Comparison of ENCODE assay signal across 11 cellular contexts in genomic region chr10:123136221-123136805, GRCh38. TPM values are rescaled to one million over a fixed set of nuclear protein-coding genes. Genes with fewer than 3 reads are reported as not detected.
A peak's percentile ranks its signal among the peaks of the same experiment; 100 is the strongest.
DNase-seq lines count a peak whose midpoint lies in the region; ATAC-seq, FAIRE-seq and TF ChIP-seq lines count a peak whose summit lies in the region.
"Had no signal": no experiment of that assay in that cellular context is flagged by ENCODE, and none has a peak within 500 bp of the region (broad histone marks: within the 10 kb centered on the region; RNA-seq: fewer than 3 reads in every experiment).

No MANE protein-coding gene starts in this region.

- TF ChIP-seq POLR2A in GM12878 (IDR thresholded peaks at IDR 0.05; ENCODE audit: low read depth, low read length): no peak
- no peak for TF ChIP-seq POLR2A in body of pancreas (IDR thresholded peaks at IDR 0.05)

- no peak overlapping the region for H4K91ac ChIP-seq in neuronal stem cell (ENCODE audit: low read depth, low read length, poor library complexity)

- no peak overlapping the region for H2BK120ac ChIP-seq in neuronal stem cell (ENCODE audit: low read depth, low read length)

- H2AFZ ChIP-seq in GM12878 (ENCODE audit: control insufficient read depth, low read depth, low read length) (no peak overlapping the region), neuronal stem cell (ENCODE audit: low read length) (peak overlapping the region; percentile 85)

- POLR2A ChIA-PET in CD4-positive, alpha-beta T cell (lab: Charles Lee): no interaction called here
- POLR2A ChIA-PET in GM12878 (lab: Charles Lee): no interaction called here

- H3K9ac ChIP-seq in GM12878 (ENCODE audit: control insufficient read depth, insufficient read depth, low read length): peak overlapping the region; percentile 63
- H3K9ac ChIP-seq in neuronal stem cell (ENCODE audit: low read depth, low read length, poor library complexity): no peak overlapping the region

- DNase-seq in CD4-positive, alpha-beta T cell: no peak
- peak; percentile 60 for DNase-seq in GM20000 (ENCODE audit: low spot score)
- DNase-seq in GM12878 (ENCODE audit: low read depth, low spot score): no peak
- no peak for DNase-seq in neuronal stem cell (ENCODE audit: low spot score)
- DNase-seq in body of pancreas: no peak
- DNase-seq in AG08396 (ENCODE audit: low spot score): no peak
- DNase-seq in effector memory CD4-positive, alpha-beta T cell: no peak
- no peak for DNase-seq in GM19239 (ENCODE audit: insufficient read length, low spot score)
- DNase-seq: small intestine had no signal

- H3K27ac ChIP-seq in CD4-positive, alpha-beta T cell (ENCODE audit: low read depth, low read length): no peak overlapping the region
- peak overlapping the region; percentile 54 for H3K27ac ChIP-seq in GM12878 (ENCODE audit: control insufficient read depth, insufficient read depth)
- H3K27ac ChIP-seq in neuronal stem cell (replicated peaks; ENCODE audit: low read length): no peak overlapping the region
- H3K27ac ChIP-seq in body of pancreas: no peak overlapping the region
- H3K27ac ChIP-seq in effector memory CD4-positive, alpha-beta T cell (ENCODE audit: insufficient read depth, low read length, poor library complexity, severe bottlenecking): no peak overlapping the region

- H3K36me3 Mint-ChIP-seq in CD4-positive, alpha-beta T cell (ENCODE audit: low read depth): no peaks in the 10 kb centered on the region

- H3K4me1 ChIP-seq in GM12878 (ENCODE audit: control insufficient read depth, insufficient read depth, low read length): peaks cover 7% of the 10 kb centered on the region
- H3K4me1 ChIP-seq in neuronal stem cell (ENCODE audit: control insufficient read depth in 2 of 2, insufficient read depth in 1 of 2, low read depth in 1 of 2, low read length in 2 of 2): peaks cover 11 to 13% of the 10 kb centered on the region in 2 donors
- H3K4me1 ChIP-seq in body of pancreas: peaks cover 70% of the 10 kb centered on the region
- H3K4me1 ChIP-seq in effector memory CD4-positive, alpha-beta T cell (ENCODE audit: control insufficient read depth, insufficient read depth, low read length, poor library complexity, severe bottlenecking): peaks cover 61% of the 10 kb centered on the region

- no peak overlapping the region for H2BK12ac ChIP-seq in neuronal stem cell (ENCODE audit: low read length)

- H3K14ac ChIP-seq in neuronal stem cell (ENCODE audit: low read length): no peak overlapping the region

- peak overlapping the region; percentile 86 for H3K23ac ChIP-seq in neuronal stem cell (ENCODE audit: low read depth, low read length, poor library complexity)

- H3K4me3 ChIP-seq in GM12878 (peak overlapping the region; percentile 86), neuronal stem cell (ENCODE audit: low read length in 2 of 2) (no peak overlapping the region), body of pancreas (no peak overlapping the region)
- no peak overlapping the region for H3K4me3 ChIP-seq in effector memory CD4-positive, alpha-beta T cell (ENCODE audit: insufficient read depth, low read depth, low read length, poor library complexity, severe bottlenecking)

- TF ChIP-seq EP300 in GM12878 (IDR thresholded peaks at IDR 0.05; ENCODE audit: borderline replicate concordance in 1 of 2, control insufficient read depth in 1 of 2, low read depth in 2 of 2, low read length in 2 of 2): no peak

- no peak overlapping the region for H4K8ac ChIP-seq in neuronal stem cell (ENCODE audit: low read depth, low read length)

- FAIRE-seq in GM12878 (lab: Jason Lieb, UNC) (no peak), GM19239 (lab: Jason Lieb, UNC) (no peak)
- FAIRE-seq: small intestine had no signal

- CTCF ChIA-PET in CD4-positive, alpha-beta T cell (lab: Charles Lee): no interaction called here
- CTCF ChIA-PET in GM12878 (lab: Yijun Ruan, JAX): no interaction called here

- H3K4me1 Mint-ChIP-seq in CD4-positive, alpha-beta T cell (ENCODE audit: low read depth): peaks cover 56% of the 10 kb centered on the region

- H2BK15ac ChIP-seq in neuronal stem cell (ENCODE audit: low read length): peak overlapping the region; percentile 41

- no TSS peak for BruUV-seq in GM12878 (replicated peaks; lab: Mats Ljungman, UMichigan)

- no peaks in the 10 kb centered on the region for H3K9me3 Mint-ChIP-seq in CD4-positive, alpha-beta T cell

- peak overlapping the region; percentile 80 for H3K18ac ChIP-seq in neuronal stem cell (ENCODE audit: low read length)

- WGBS in GM12878 (ENCODE audit: insufficient coverage, insufficient replicate concordance, low lambda C conversion rate, missing lambda C conversion rate): 8% methylated on average over 59 of the region's 59 CpGs
- no CpG with 5 or more reads among the region's 59 CpGs for WGBS in neuronal stem cell (ENCODE audit: extremely low coverage in 2 of 2, insufficient read length in 2 of 2, insufficient replicate concordance in 1 of 2), 2 donors
- 1 to 5% methylated on average over 24 to 55 of the region's 59 CpGs for WGBS in body of pancreas, 2 donors

- H3K27me3 Mint-ChIP-seq in CD4-positive, alpha-beta T cell: peaks cover 90% of the 10 kb centered on the region

- no peak overlapping the region for H2BK5ac ChIP-seq in neuronal stem cell (ENCODE audit: low read length)

- TF ChIP-seq RAD21 in GM12878 (IDR thresholded peaks at IDR 0.05; ENCODE audit: insufficient read depth, low read depth, low read length): no peak

- peak overlapping the region; percentile 29 for H2AK5ac ChIP-seq in neuronal stem cell (ENCODE audit: low read depth, low read length)

- RAD21 ChIA-PET in GM12878 (lab: Charles Lee; ENCODE audit: unreplicated experiment): no interaction called here

- H3K27me3 ChIP-seq in CD4-positive, alpha-beta T cell (ENCODE audit: control insufficient read depth, insufficient read depth, low read length): peaks cover 92% of the 10 kb centered on the region
- peaks cover 7 to 22% of the 10 kb centered on the region in 2 experiments; a peak in 3 of 4 replicates for H3K27me3 ChIP-seq in GM12878 (replicated peaks in 1 of 2; ENCODE audit: control insufficient read depth in 2 of 2, insufficient read depth in 2 of 2, low read length in 1 of 2)
- H3K27me3 ChIP-seq in neuronal stem cell (ENCODE audit: control insufficient read depth in 3 of 3, insufficient read depth in 3 of 3, low read depth in 1 of 3, low read length in 3 of 3): peaks cover 51 to 98% (median 97%) of the 10 kb centered on the region in 3 experiments
- peaks cover 9 to 62% of the 10 kb centered on the region in 2 donors for H3K27me3 ChIP-seq in body of pancreas
- H3K27me3 ChIP-seq in effector memory CD4-positive, alpha-beta T cell (replicated peaks; ENCODE audit: control insufficient read depth, insufficient read depth, low read length, poor library complexity, severe bottlenecking): peaks cover 93% of the 10 kb centered on the region

- peak overlapping the region; percentile 42 for H3K4ac ChIP-seq in neuronal stem cell (ENCODE audit: low read length)

- no peaks in the 10 kb centered on the region for H4K20me1 ChIP-seq in GM12878 (ENCODE audit: control insufficient read depth, insufficient read depth)

- no peak overlapping the region for H3K27ac Mint-ChIP-seq in CD4-positive, alpha-beta T cell

- H3K79me1 ChIP-seq in neuronal stem cell (ENCODE audit: low read depth, low read length): no peaks in the 10 kb centered on the region

- ATAC-seq in CD4-positive, alpha-beta T cell (ENCODE audit: poor library complexity): no peak
- ATAC-seq in GM12878 (no peak), body of pancreas (no peak)

- no peak for TF ChIP-seq CTCF in CD4-positive, alpha-beta T cell (IDR thresholded peaks at IDR 0.05)
- TF ChIP-seq CTCF in GM20000 (IDR thresholded peaks at IDR 0.05; ENCODE audit: extremely low read depth, missing control alignments) (no peak), GM12878 (IDR thresholded peaks at IDR 0.05 in 2 of 3, conservative IDR thresholded peaks at IDR 0.05 in 1 of 3; ENCODE audit: control insufficient read depth in 2 of 3, extremely low read depth in 1 of 3, insufficient read depth in 1 of 3, low read depth in 3 of 3, low read length in 3 of 3) (no peak), body of pancreas (IDR thresholded peaks at IDR 0.05) (no peak)

- no peaks in the 10 kb centered on the region; a peak in 1 of 4 replicates for H3K36me3 ChIP-seq in GM12878 (ENCODE audit: control insufficient read depth in 2 of 2, insufficient read depth in 2 of 2, low read length in 1 of 2)
- no peaks in the 10 kb centered on the region for H3K36me3 ChIP-seq in neuronal stem cell (replicated peaks in 1 of 2; ENCODE audit: control insufficient read depth in 2 of 2, insufficient read depth in 2 of 2, low read length in 2 of 2)
- no peaks in the 10 kb centered on the region for H3K36me3 ChIP-seq in body of pancreas (replicated peaks in 1 of 2; ENCODE audit: insufficient read depth in 1 of 2, low read depth in 2 of 2)
- H3K36me3 ChIP-seq in effector memory CD4-positive, alpha-beta T cell (ENCODE audit: control insufficient read depth, insufficient read depth, low read length): no peaks in the 10 kb centered on the region

- H3K9me3 ChIP-seq in CD4-positive, alpha-beta T cell (ENCODE audit: control insufficient read depth, low read length): no peaks in the 10 kb centered on the region
- no peaks in the 10 kb centered on the region; the same call in 2 of the 3 replicates for H3K9me3 ChIP-seq in GM12878 (replicated peaks; ENCODE audit: control insufficient read depth, insufficient read depth, low read length)
- H3K9me3 ChIP-seq in neuronal stem cell (replicated peaks in 1 of 2; ENCODE audit: control insufficient read depth in 2 of 2, insufficient read depth in 1 of 2, low read depth in 1 of 2, low read length in 2 of 2): peaks cover 0 to 2% of the 10 kb centered on the region in 2 donors
- no peaks in the 10 kb centered on the region for H3K9me3 ChIP-seq in body of pancreas
- no peaks in the 10 kb centered on the region for H3K9me3 ChIP-seq in effector memory CD4-positive, alpha-beta T cell (ENCODE audit: control insufficient read depth, low read length)

- in situ Hi-C loops in GM12878 (cut with MboI): no loop called here

- H3K4me3 Mint-ChIP-seq in CD4-positive, alpha-beta T cell: peak overlapping the region; percentile 89

- peaks cover 31% of the 10 kb centered on the region for H3K79me2 ChIP-seq in GM12878 (ENCODE audit: control insufficient read depth, insufficient read depth, low read length)

- intact Hi-C loops in CD4-positive, alpha-beta T cell (cut with DNase I, micrococcal nuclease): no loop called here
- intact Hi-C loops in GM12878 (cut with micrococcal nuclease; ENCODE audit: unreplicated experiment): no loop called here
- intact Hi-C loops in body of pancreas (cut with DNase I): no loop called here

- SMC1A ChIA-PET in GM12878 (lab: Charles Lee; ENCODE audit: uncharacterized antibody, unreplicated experiment): no interaction called here

- peak overlapping the region; percentile 60; the same call in 1 of the 2 replicates for H3K4me2 ChIP-seq in GM12878 (ENCODE audit: control insufficient read depth, insufficient read depth)
- H3K4me2 ChIP-seq in neuronal stem cell (ENCODE audit: insufficient read depth, low read length, poor library complexity, severe bottlenecking): peak overlapping the region; percentile 65

RNA-seq across cellular contexts. Expression of gene HMX3, which starts 0.5 kb away (rescaled TPM):
- total RNA-seq in CD4-positive, alpha-beta T cell: under 1 TPM in 1 of 2 experiments, not detected in 1; 0.34 TPM
- total RNA-seq in GM12878 (2013; cell fraction: nucleolus; rRNA removed): 8.9 and 12.1 TPM in 2 replicates
- total RNA-seq in GM12878 (2014; rRNA removed) (29.6 and 32.8 TPM in 2 replicates), GM12878 (2014; rRNA removed; fragmentation: Illumina TruSeq; extraction: Trizol) (3.5 and 4.8 TPM in 2 replicates), GM12878 (2021) (54.6 and 60.5 TPM in 2 replicates), body of pancreas (not detected)
- polyA plus RNA-seq in GM12878 (2011; ENCODE audit: low read depth): 2.1 TPM
- polyA plus RNA-seq in GM12878 (2011; rRNA removed) (0.19 and 0.65 TPM in 2 replicates), GM12878 (2014; fragmentation: Illumina TruSeq; extraction: Trizol) (0.27 and 0.63 TPM in 2 replicates), GM12878 (2014; fragmentation: Nextera tagmentation; extraction: Ambion mirVana) (not detected), GM12878 (2014; rRNA removed) (34.3 and 38.6 TPM in 2 replicates), GM12878 (2016; fragmentation: Nextera tagmentation; extraction: Ambion mirVana) (10 to 100 TPM; 14.0 to 16.6 TPM)
- polyA plus RNA-seq in GM12878 (2011; cell fraction: cytosol; rRNA removed): 1.3 and 2.9 TPM in 2 replicates
- polyA plus RNA-seq in GM12878 (2011; cell fraction: nucleus; rRNA removed): 1.4 and 3.6 TPM in 2 replicates
- 8.8 and 9.0 TPM in 2 replicates for polyA plus RNA-seq in GM12878 (2012)
- polyA minus RNA-seq in GM12878 (2011; rRNA and poly(A)+ RNA removed): 0.29 and 1.0 TPM in 2 replicates
- 3.2 and 4.4 TPM in 2 replicates for polyA minus RNA-seq in GM12878 (2011; cell fraction: cytosol; rRNA and poly(A)+ RNA removed)
- polyA minus RNA-seq in GM12878 (2011; cell fraction: nucleus; rRNA and poly(A)+ RNA removed): 1.3 and 1.7 TPM in 2 replicates
- not detected for polyA plus RNA-seq in neuronal stem cell (2013, experiment 1 of 2)
- polyA plus RNA-seq in neuronal stem cell (2013, experiment 2 of 2): not detected
- total RNA-seq: G401, subcutaneous adipose tissue had no signal

RNA-seq across cellular contexts. Expression of gene HMX2, which starts 11.6 kb away (rescaled TPM):
- total RNA-seq in CD4-positive, alpha-beta T cell: not detected
- total RNA-seq in GM12878 (2013; cell fraction: nucleolus; rRNA removed): 0.86 and 1.1 TPM in 2 replicates
- total RNA-seq in GM12878 (2014; rRNA removed): 12.0 and 16.8 TPM in 2 replicates
- total RNA-seq in GM12878 (2014; rRNA removed; fragmentation: Illumina TruSeq; extraction: Trizol): 3.1 and 4.5 TPM in 2 replicates
- 19.8 and 22.0 TPM in 2 replicates for total RNA-seq in GM12878 (2021)
- polyA plus RNA-seq in GM12878 (2011; ENCODE audit: low read depth): 0.47 TPM
- polyA plus RNA-seq in GM12878 (2011; rRNA removed): not detected in 2 replicates
- polyA plus RNA-seq in GM12878 (2011; cell fraction: cytosol; rRNA removed): 0.08 and 0.10 TPM in 2 replicates
- polyA plus RNA-seq in GM12878 (2011; cell fraction: nucleus; rRNA removed): 0.10 and 0.15 TPM in 2 replicates
- 3.6 and 5.8 TPM in 2 replicates for polyA plus RNA-seq in GM12878 (2012)
- 2.8 and 2.9 TPM in 2 replicates for polyA plus RNA-seq in GM12878 (2014; fragmentation: Illumina TruSeq; extraction: Trizol)
- 1 to 10 TPM; 1.4 to 3.0 TPM for polyA plus RNA-seq in GM12878 (2014; fragmentation: Nextera tagmentation; extraction: Ambion mirVana)
- 23.6 and 26.4 TPM in 2 replicates for polyA plus RNA-seq in GM12878 (2014; rRNA removed)
- 10 to 100 TPM; 30.6 to 31.3 TPM for polyA plus RNA-seq in GM12878 (2016; fragmentation: Nextera tagmentation; extraction: Ambion mirVana)
- polyA minus RNA-seq in GM12878 (2011; rRNA and poly(A)+ RNA removed): 0.15 TPM in 1 of 2 replicates, not detected in the other
- not detected in 2 replicates for polyA minus RNA-seq in GM12878 (2011; cell fraction: cytosol; rRNA and poly(A)+ RNA removed)
- polyA minus RNA-seq in GM12878 (2011; cell fraction: nucleus; rRNA and poly(A)+ RNA removed): not detected in 2 replicates
- polyA plus RNA-seq in neuronal stem cell (2013, experiment 1 of 2): not detected
- not detected for polyA plus RNA-seq in neuronal stem cell (2013, experiment 2 of 2)
- not detected for total RNA-seq in body of pancreas
- total RNA-seq: G401, subcutaneous adipose tissue had no signal

RNA-seq across cellular contexts. Expression of gene BUB3, which starts 17.9 kb away (rescaled TPM):
- total RNA-seq in CD4-positive, alpha-beta T cell: 100 to 1,000 TPM; 167 to 178 TPM
- 259 and 269 TPM in 2 replicates for total RNA-seq in GM12878 (2013; cell fraction: nucleolus; rRNA removed)
- total RNA-seq in GM12878 (2014; rRNA removed): 471 and 555 TPM in 2 replicates
- total RNA-seq in GM12878 (2014; rRNA removed; fragmentation: Illumina TruSeq; extraction: Trizol): 248 and 262 TPM in 2 replicates
- 252 and 260 TPM in 2 replicates for total RNA-seq in GM12878 (2021)
- 91.1 TPM for polyA plus RNA-seq in GM12878 (2011; ENCODE audit: low read depth)
- polyA plus RNA-seq in GM12878 (2011; rRNA removed): 312 and 334 TPM in 2 replicates
- 276 and 371 TPM in 2 replicates for polyA plus RNA-seq in GM12878 (2011; cell fraction: cytosol; rRNA removed)
- polyA plus RNA-seq in GM12878 (2011; cell fraction: nucleus; rRNA removed): 512 and 524 TPM in 2 replicates
- polyA plus RNA-seq in GM12878 (2012): 164 and 233 TPM in 2 replicates
- 228 and 312 TPM in 2 replicates for polyA plus RNA-seq in GM12878 (2014; fragmentation: Illumina TruSeq; extraction: Trizol)
- 1,000 to 10,000 TPM in 1 of 2 experiments, 100 to 1,000 TPM in 1; 648 to 1,126 TPM for polyA plus RNA-seq in GM12878 (2014; fragmentation: Nextera tagmentation; extraction: Ambion mirVana)
- polyA plus RNA-seq in GM12878 (2014; rRNA removed): 395 and 513 TPM in 2 replicates
- 100 to 1,000 TPM; 487 to 530 TPM for polyA plus RNA-seq in GM12878 (2016; fragmentation: Nextera tagmentation; extraction: Ambion mirVana)
- 402 and 493 TPM in 2 replicates for polyA minus RNA-seq in GM12878 (2011; rRNA and poly(A)+ RNA removed)
- 129 and 154 TPM in 2 replicates for polyA minus RNA-seq in GM12878 (2011; cell fraction: cytosol; rRNA and poly(A)+ RNA removed)
- polyA minus RNA-seq in GM12878 (2011; cell fraction: nucleus; rRNA and poly(A)+ RNA removed): 259 and 337 TPM in 2 replicates
- 104 TPM for polyA plus RNA-seq in neuronal stem cell (2013, experiment 1 of 2)
- 108 TPM for polyA plus RNA-seq in neuronal stem cell (2013, experiment 2 of 2)
- total RNA-seq in body of pancreas: 10 to 100 TPM; 39.4 to 51.1 TPM
